8 cellular contexts compared by ENCODE assay signal in the genomic region with DNA sequence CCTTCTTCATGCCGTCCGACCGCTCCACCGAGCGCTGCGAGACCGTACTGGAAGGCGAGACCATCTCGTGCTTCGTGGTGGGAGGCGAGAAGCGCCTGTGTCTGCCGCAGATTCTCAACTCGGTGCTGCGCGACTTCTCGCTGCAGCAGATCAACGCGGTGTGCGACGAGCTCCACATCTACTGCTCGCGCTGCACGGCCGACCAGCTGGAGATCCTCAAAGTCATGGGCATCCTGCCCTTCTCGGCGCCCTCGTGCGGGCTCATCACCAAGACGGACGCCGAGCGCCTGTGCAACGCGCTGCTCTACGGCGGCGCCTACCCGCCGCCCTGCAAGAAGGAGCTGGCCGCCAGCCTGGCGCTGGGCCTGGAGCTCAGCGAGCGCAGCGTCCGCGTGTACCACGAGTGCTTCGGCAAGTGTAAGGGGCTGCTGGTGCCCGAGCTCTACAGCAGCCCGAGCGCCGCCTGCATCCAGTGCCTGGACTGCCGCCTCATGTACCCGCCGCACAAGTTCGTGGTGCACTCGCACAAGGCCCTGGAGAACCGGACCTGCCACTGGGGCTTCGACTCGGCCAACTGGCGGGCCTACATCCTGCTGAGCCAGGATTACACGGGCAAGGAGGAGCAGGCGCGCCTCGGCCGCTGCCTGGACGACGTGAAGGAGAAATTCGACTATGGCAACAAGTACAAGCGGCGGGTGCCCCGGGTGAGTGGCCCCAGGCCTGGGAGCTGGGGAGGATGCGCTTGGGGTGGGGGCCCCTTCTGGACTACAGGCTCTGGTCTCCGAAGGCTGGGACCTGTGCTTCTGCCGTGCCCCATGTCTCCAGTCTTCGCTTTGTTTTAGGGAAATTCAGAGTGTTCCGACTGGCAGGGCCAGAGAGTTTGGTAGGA. TPM values are rescaled to one million over a fixed set of nuclear protein-coding genes. Genes with fewer than 3 reads are reported as not detected.
A peak's percentile ranks its signal among the peaks of the same experiment; 100 is the strongest.
DNase-seq lines count a peak whose midpoint lies in the region; ATAC-seq and TF ChIP-seq lines count a peak whose summit lies in the region.

No MANE protein-coding gene starts in this region.

- H4K20me1 ChIP-seq in SK-N-SH (ENCODE audit: insufficient read depth) = peaks cover 55% of the 10 kb centered on the region

- TF ChIP-seq RAD21 in SK-N-SH (IDR thresholded peaks at IDR 0.05; ENCODE audit: low read length) = no peak; the same call in 1 of the 2 replicates

- H3K27me3 ChIP-seq in CD8-positive, alpha-beta memory T cell (ENCODE audit: insufficient read depth, low read length, poor library complexity, severe bottlenecking) = no peaks in the 10 kb centered on the region
- H3K27me3 ChIP-seq in SK-N-SH (ENCODE audit: insufficient read depth) = no peaks in the 10 kb centered on the region

- peaks cover 0 to 33% (median 1%) of the 10 kb centered on the region in 3 donors for H3K36me3 Mint-ChIP-seq in CD8-positive, alpha-beta memory T cell
- no peaks in the 10 kb centered on the region for H3K36me3 Mint-ChIP-seq in IgD-negative memory B cell

- H3K9ac ChIP-seq in SK-N-SH = peak overlapping the region; percentile 68

- peaks cover 0 to 12% of the 10 kb centered on the region in 2 donors for H3K27me3 Mint-ChIP-seq in CD8-positive, alpha-beta memory T cell
- no peaks in the 10 kb centered on the region for H3K27me3 Mint-ChIP-seq in IgD-negative memory B cell

- H3K9me3 ChIP-seq in CD8-positive, alpha-beta memory T cell (ENCODE audit: low read length) = no peaks in the 10 kb centered on the region
- H3K9me3 ChIP-seq in SK-N-SH = no peaks in the 10 kb centered on the region

- H3K4me2 ChIP-seq in SK-N-SH = peak overlapping the region; percentile 96

- peaks cover 44 to 56% (median 49%) of the 10 kb centered on the region in 3 donors for H3K4me1 Mint-ChIP-seq in CD8-positive, alpha-beta memory T cell
- H3K4me1 Mint-ChIP-seq in IgD-negative memory B cell = peaks cover 22 to 38% (median 35%) of the 10 kb centered on the region in 3 donors

- DNase-seq in CD8-positive, alpha-beta memory T cell = peak in 3 of 5 donors; percentile 53 to 74 (median 59)
- DNase-seq in SK-N-SH (peak; percentile 72), astrocyte of the hippocampus (ENCODE audit: low read depth, low spot score) (peak; percentile 81), hippocampal formation (lab: John Stamatoyannopoulos, UW) (peak; percentile 72 to 78), retina (peak; percentile 85)

- peak; percentile 15; the same call in 1 of the 2 replicates for TF ChIP-seq CTCF in SK-N-SH (IDR thresholded peaks at IDR 0.05)

- peaks cover 0 to 2% (median 0%) of the 10 kb centered on the region in 5 donors for H3K9me3 Mint-ChIP-seq in CD8-positive, alpha-beta memory T cell
- H3K9me3 Mint-ChIP-seq in IgD-negative memory B cell = no peaks in the 10 kb centered on the region

- peaks cover 43% of the 10 kb centered on the region for H3K4me1 ChIP-seq in CD8-positive, alpha-beta memory T cell (ENCODE audit: insufficient read depth, low read length)
- peaks cover 0 to 54% of the 10 kb centered on the region in 2 experiments; a peak in 2 of 4 replicates for H3K4me1 ChIP-seq in SK-N-SH (ENCODE audit: control insufficient read depth in 1 of 2, insufficient read depth in 2 of 2, low read depth in 1 of 2, low read length in 1 of 2)

- TF ChIP-seq EP300 in SK-N-SH (IDR thresholded peaks at IDR 0.05; ENCODE audit: borderline replicate concordance in 1 of 2, low read depth in 1 of 2, low read length in 1 of 2) = no peak

- no peak for ATAC-seq in GM21390 (IDR thresholded peaks at IDR 0.05; ENCODE audit: unreplicated experiment)
- no peak for ATAC-seq in GM19351 (IDR thresholded peaks at IDR 0.05; ENCODE audit: unreplicated experiment)

- peak overlapping the region; percentile 91 for H3K4me3 ChIP-seq in CD8-positive, alpha-beta memory T cell (ENCODE audit: low read length)
- H3K4me3 ChIP-seq in SK-N-SH (ENCODE audit: low read depth in 2 of 2, low read length in 1 of 2) = peak overlapping the region; percentile 65 to 71

- H3K79me2 ChIP-seq in SK-N-SH (ENCODE audit: insufficient read depth) = peaks cover 60% of the 10 kb centered on the region

- H3K9me2 ChIP-seq in SK-N-SH = no peaks in the 10 kb centered on the region

- H3K27ac Mint-ChIP-seq in CD8-positive, alpha-beta memory T cell = peak overlapping the region; percentile 92 to 100 (median 99)
- H3K27ac Mint-ChIP-seq in IgD-negative memory B cell = peak overlapping the region; percentile 94 to 99 (median 97)

- H3K36me3 ChIP-seq in CD8-positive, alpha-beta memory T cell (ENCODE audit: insufficient read depth, low read length) = no peaks in the 10 kb centered on the region
- H3K36me3 ChIP-seq in SK-N-SH (replicated peaks in 1 of 2; ENCODE audit: control insufficient read depth in 1 of 2, insufficient read depth in 2 of 2, low read length in 1 of 2) = no peaks in the 10 kb centered on the region

- peak overlapping the region; percentile 80 for H3K27ac ChIP-seq in CD8-positive, alpha-beta memory T cell (ENCODE audit: low read depth, low read length)
- peak overlapping the region; percentile 50 to 56; a peak in 3 of 4 replicates for H3K27ac ChIP-seq in SK-N-SH (ENCODE audit: low read depth in 2 of 2, low read length in 1 of 2)

- 4% methylated on average over 16 of the region's 78 CpGs for WGBS in SK-N-SH (ENCODE audit: low lambda C conversion rate)

- POLR2A ChIA-PET in CD8-positive, alpha-beta memory T cell (lab: Charles Lee) = interaction anchor here (0.7 to 3.7 kb wide), 12 partner anchors 23 to 162 kb away, joined by 3 to 32 read pairs (median 6); partner anchors contain the start of genes FAAP20, MORN1 and RER1
- POLR2A ChIA-PET in SK-N-SH (lab: Yijun Ruan, JAX) = interaction anchor here (0.7 to 1.7 kb wide), 6 partner anchors 12 to 162 kb away, joined by 3 to 4 read pairs (median 3); partner anchors contain the start of genes MORN1 and RER1

- peak overlapping the region; percentile 91 to 99 (median 97) for H3K4me3 Mint-ChIP-seq in CD8-positive, alpha-beta memory T cell
- H3K4me3 Mint-ChIP-seq in IgD-negative memory B cell = peak overlapping the region; percentile 94 to 99 (median 97)

- CTCF ChIA-PET in CD8-positive, alpha-beta memory T cell (lab: Charles Lee) = interaction anchor here (0.8 to 4.7 kb wide), 11 partner anchors 23 to 186 kb away, joined by 3 to 23 read pairs (median 7); partner anchors contain the start of genes FAAP20, MORN1 and RER1
- CTCF ChIA-PET in SK-N-SH (lab: Yijun Ruan, JAX) = interaction anchor here (0.8 to 9.4 kb wide), 13 partner anchors 11 to 153 kb away, joined by 3 to 47 read pairs (median 4); partner anchors contain the start of gene FAAP20

- no peak overlapping the region for H2AFZ ChIP-seq in SK-N-SH (ENCODE audit: low read depth)

- no peaks in the 10 kb centered on the region for H3F3A ChIP-seq in SK-N-SH (replicated peaks; ENCODE audit: insufficient read depth)

TF ChIP-seq in SK-N-SH, 30 proteins besides CTCF, POLR2A, EP300 and RAD21:
- TF ChIP-seq, protein P1, sequence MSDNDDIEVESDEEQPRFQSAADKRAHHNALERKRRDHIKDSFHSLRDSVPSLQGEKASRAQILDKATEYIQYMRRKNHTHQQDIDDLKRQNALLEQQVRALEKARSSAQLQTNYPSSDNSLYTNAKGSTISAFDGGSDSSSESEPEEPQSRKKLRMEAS (IDR thresholded peaks at IDR 0.05; ENCODE audit: low read depth) = peak; percentile 70
- TF ChIP-seq MXI1 (IDR thresholded peaks at IDR 0.05; ENCODE audit: low read depth, low read length) (peak; percentile 43; the same call in 1 of the 2 replicates), PBX3 (IDR thresholded peaks at IDR 0.05) (no peak), FOSL2 (IDR thresholded peaks at IDR 0.05; ENCODE audit: borderline replicate concordance, low read depth) (no peak), EZH2phosphoT487 (IDR thresholded peaks at IDR 0.05; ENCODE audit: borderline replicate concordance, low read depth) (no peak)
TF ChIP-seq in SK-N-SH: peak in this region for 2.

RNA-seq across cellular contexts. Expression of gene SKI, which starts 1.2 kb away (rescaled TPM):
- 10 to 100 TPM; 35.9 to 38.4 TPM for total RNA-seq in CD8-positive, alpha-beta memory T cell
- 0.94 TPM for polyA plus RNA-seq in CD8-positive, alpha-beta memory T cell
- 0.78 TPM for polyA plus RNA-seq in IgD-negative memory B cell
- polyA plus RNA-seq in SK-N-SH (2012; rRNA removed) = 3.5 and 7.2 TPM in 2 replicates
- 7.1 and 8.9 TPM in 2 replicates for polyA plus RNA-seq in SK-N-SH (2012; cell fraction: cytosol; rRNA removed)
- polyA plus RNA-seq in SK-N-SH (2012; cell fraction: nucleus; rRNA removed) = 14.0 and 14.8 TPM in 2 replicates

RNA-seq across cellular contexts. Expression of gene FAAP20, which starts 34.7 kb away (rescaled TPM):
- total RNA-seq in CD8-positive, alpha-beta memory T cell = 10 to 100 TPM; 65.0 to 72.5 TPM
- 66.4 TPM for polyA plus RNA-seq in CD8-positive, alpha-beta memory T cell
- polyA plus RNA-seq in IgD-negative memory B cell (78.2 TPM), SK-N-SH (2012; rRNA removed) (35.6 and 58.3 TPM in 2 replicates)
- polyA plus RNA-seq in SK-N-SH (2012; cell fraction: cytosol; rRNA removed) = 26.9 and 34.4 TPM in 2 replicates
- 75.0 and 112 TPM in 2 replicates for polyA plus RNA-seq in SK-N-SH (2012; cell fraction: nucleus; rRNA removed)
